In genomic region chr2:70647873-70648481, GRCh38 we compare ENCODE assay signal across 8 cellular contexts.
DNase-seq lines count a peak whose midpoint lies in the region; ATAC-seq and TF ChIP-seq lines count a peak whose summit lies in the region.

No MANE protein-coding gene starts in this region.

- ATAC-seq in HG03442 (IDR thresholded peaks at IDR 0.05; ENCODE audit: unreplicated experiment) (peak; percentile 59), natural killer cell (peak; percentile 69 to 95 (median 90)), HG03108 (IDR thresholded peaks at IDR 0.05; ENCODE audit: unreplicated experiment) (no peak)
- peak; percentile 86 for ATAC-seq in activated CD8-positive, alpha-beta memory T cell treated with anti-CD3 and anti-CD28 coated beads, Interleukin-2, amount 10 ng/mL, durations not matched to agents 7 days and 5 days

- CTCF ChIA-PET in activated CD8-positive, alpha-beta memory T cell treated with anti-CD3 and anti-CD28 coated beads, Interleukin-2, amount 10 ng/mL, durations not matched to agents 7 days and 5 days (lab: Charles Lee), result interaction anchor here (0.6 to 4.4 kb wide), 4 partner anchors 120 to 344 kb away, joined by 3 to 36 read pairs (median 3); partner anchors contain the start of genes ADD2 and FAM136A

- intact Hi-C loops in natural killer cell (cut with micrococcal nuclease), result loop anchor here (1.0 kb wide), 2 partner anchors 307 to 344 kb away; no protein-coding TSS in a partner anchor

- no peaks in the 10 kb centered on the region for H3K36me3 Mint-ChIP-seq in activated CD8-positive, alpha-beta memory T cell treated with anti-CD3 and anti-CD28 coated beads, Interleukin-2, amount 10 ng/mL, durations not matched to agents 7 days and 5 days
- no peaks in the 10 kb centered on the region for H3K36me3 Mint-ChIP-seq in natural killer cell

- peaks cover 2% of the 10 kb centered on the region for H3K4me1 Mint-ChIP-seq in activated CD8-positive, alpha-beta memory T cell treated with anti-CD3 and anti-CD28 coated beads, Interleukin-2, amount 10 ng/mL, durations not matched to agents 7 days and 5 days
- H3K4me1 Mint-ChIP-seq in natural killer cell, result no peaks in the 10 kb centered on the region

- H3K4me3 Mint-ChIP-seq in activated CD8-positive, alpha-beta memory T cell treated with anti-CD3 and anti-CD28 coated beads, Interleukin-2, amount 10 ng/mL, durations not matched to agents 7 days and 5 days, result no peak overlapping the region
- H3K4me3 Mint-ChIP-seq in natural killer cell, result no peak overlapping the region

- TF ChIP-seq POLR2A in erythroblast (IDR thresholded peaks at IDR 0.05; ENCODE audit: low read length), result no peak

- TF ChIP-seq CTCF in GM10266 (IDR thresholded peaks at IDR 0.05; ENCODE audit: control insufficient read depth, insufficient read depth, low read depth, missing control alignments) (peak; percentile 91), natural killer cell (IDR thresholded peaks at IDR 0.05) (peak; percentile 96)

- peak; percentile 47 for DNase-seq in GM10266 (ENCODE audit: extremely low spot score)
- peak; percentile 31 to 73 for DNase-seq in NOMO-1 (lab: John Stamatoyannopoulos, UW; ENCODE audit: unreplicated experiment in 2 of 2)
- peak; percentile 79 for DNase-seq in activated CD8-positive, alpha-beta memory T cell treated with anti-CD3 and anti-CD28 coated beads, Interleukin-2, amount 10 ng/mL, durations not matched to agents 7 days and 5 days
- DNase-seq in erythroblast (lab: John Stamatoyannopoulos, UW), result peak; percentile 64 to 80
- DNase-seq in natural killer cell, result peak; percentile 60
- peak; percentile 53 to 82 (median 66) for DNase-seq in stimulated activated naive CD4-positive, alpha-beta T cell (lab: John Stamatoyannopoulos, UW)

- no peak overlapping the region for H3K27ac Mint-ChIP-seq in activated CD8-positive, alpha-beta memory T cell treated with anti-CD3 and anti-CD28 coated beads, Interleukin-2, amount 10 ng/mL, durations not matched to agents 7 days and 5 days
- H3K27ac Mint-ChIP-seq in natural killer cell, result no peak overlapping the region

- peaks cover 29% of the 10 kb centered on the region for H3K27me3 Mint-ChIP-seq in activated CD8-positive, alpha-beta memory T cell treated with anti-CD3 and anti-CD28 coated beads, Interleukin-2, amount 10 ng/mL, durations not matched to agents 7 days and 5 days
- peaks cover 18 to 21% of the 10 kb centered on the region in 2 donors for H3K27me3 Mint-ChIP-seq in natural killer cell (ENCODE audit: low read depth in 2 of 2)

- no peaks in the 10 kb centered on the region for H3K9me3 Mint-ChIP-seq in activated CD8-positive, alpha-beta memory T cell treated with anti-CD3 and anti-CD28 coated beads, Interleukin-2, amount 10 ng/mL, durations not matched to agents 7 days and 5 days (ENCODE audit: low read depth)
- no peaks in the 10 kb centered on the region for H3K9me3 Mint-ChIP-seq in natural killer cell
